30 cellular contexts compared by ENCODE assay signal in the genomic region with DNA sequence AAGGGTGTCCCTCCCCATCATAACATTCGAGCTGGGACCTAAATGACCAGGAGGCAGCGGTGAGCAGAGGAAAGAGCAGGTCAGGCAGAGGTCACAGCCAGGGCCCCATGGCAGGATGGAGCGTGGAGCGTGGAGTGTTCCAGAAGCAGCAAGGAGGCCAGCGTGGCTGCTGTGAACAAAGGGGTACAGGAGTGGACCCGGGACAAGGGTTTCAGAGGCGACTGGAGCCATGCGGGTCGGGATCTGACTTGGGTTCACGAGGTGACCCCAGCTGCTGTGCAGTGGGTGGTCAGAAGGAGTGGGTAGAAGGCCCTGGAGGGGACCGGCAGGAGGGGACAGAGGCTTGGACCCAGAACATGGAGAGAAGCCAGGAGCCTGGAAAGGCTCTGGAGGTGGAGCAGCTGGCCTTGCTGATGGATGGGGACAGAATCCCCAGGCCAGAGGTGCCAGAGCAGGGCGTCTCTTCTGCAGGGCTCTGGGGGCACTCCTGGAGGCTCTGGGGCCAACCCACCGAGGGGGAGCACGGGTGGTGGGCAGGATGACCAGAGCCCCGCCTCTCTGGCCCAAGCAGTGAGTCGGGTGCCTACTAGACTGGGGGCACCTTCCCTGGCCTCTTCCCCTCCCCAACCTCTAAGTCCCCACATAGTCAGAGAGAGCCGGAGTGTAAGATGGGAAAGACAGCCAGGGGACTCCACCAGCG. TPM values are rescaled to one million over a fixed set of nuclear protein-coding genes. Genes with fewer than 3 reads are reported as not detected.
A peak's percentile ranks its signal among the peaks of the same experiment; 100 is the strongest.
DNase-seq lines count a peak whose midpoint lies in the region; ATAC-seq, FAIRE-seq and TF ChIP-seq lines count a peak whose summit lies in the region.
"Had no signal": no experiment of that assay in that cellular context is flagged by ENCODE, and none has a peak within 500 bp of the region (broad histone marks: within the 10 kb centered on the region; RNA-seq: fewer than 3 reads in every experiment).

No MANE protein-coding gene starts in this region.

- no peaks in the 10 kb centered on the region for H3K9me1 ChIP-seq in K562 (ENCODE audit: control insufficient read depth, insufficient read depth, low read length)

- in situ Hi-C loops in K562 (cut with MboI), result no loop called here

- peaks cover 7% of the 10 kb centered on the region for H3K4me1 Mint-ChIP-seq in activated naive CD8-positive, alpha-beta T cell treated with anti-CD3 and anti-CD28 coated beads, Interleukin-2, amount 10 ng/mL, durations not matched to agents 7 days and 5 days
- H3K4me1 Mint-ChIP-seq in activated naive CD8-positive, alpha-beta T cell treated with anti-CD3 and anti-CD28 coated beads for 36 hours, result peaks cover 18% of the 10 kb centered on the region
- peaks cover 6 to 25% of the 10 kb centered on the region in 2 donors for H3K4me1 Mint-ChIP-seq in natural killer cell

- peaks cover 2% of the 10 kb centered on the region for H3K36me3 Mint-ChIP-seq in activated naive CD8-positive, alpha-beta T cell treated with anti-CD3 and anti-CD28 coated beads, Interleukin-2, amount 10 ng/mL, durations not matched to agents 7 days and 5 days
- peaks cover under 1% of the 10 kb centered on the region for H3K36me3 Mint-ChIP-seq in activated naive CD8-positive, alpha-beta T cell treated with anti-CD3 and anti-CD28 coated beads for 36 hours
- no peaks in the 10 kb centered on the region for H3K36me3 Mint-ChIP-seq in natural killer cell
- H3K36me3 Mint-ChIP-seq: CD8-positive, alpha-beta T cell; stimulated activated memory B cell treated with anti-CD40 and anti-IgM and Interleukin-4, amounts not matched to agents 10 μg/mL and 1 μg/mL and 100 μg/mL, for 72 hours had no signal

- BruUV-seq in K562 (replicated peaks; lab: Mats Ljungman, UMichigan), result no TSS peak

- H3K9me3 Mint-ChIP-seq in activated naive CD8-positive, alpha-beta T cell treated with anti-CD3 and anti-CD28 coated beads, Interleukin-2, amount 10 ng/mL, durations not matched to agents 7 days and 5 days, result no peaks in the 10 kb centered on the region
- no peaks in the 10 kb centered on the region for H3K9me3 Mint-ChIP-seq in activated naive CD8-positive, alpha-beta T cell treated with anti-CD3 and anti-CD28 coated beads for 36 hours
- H3K9me3 Mint-ChIP-seq in natural killer cell, result no peaks in the 10 kb centered on the region
- H3K9me3 Mint-ChIP-seq: activated CD4-positive, alpha-beta T cell treated with anti-CD3 and anti-CD28 coated beads, Interleukin-2, amount 10 ng/mL, durations not matched to agents 24 days and 14 days; CD8-positive, alpha-beta T cell; H9; stimulated activated memory B cell treated with anti-CD40 and anti-IgM and Interleukin-4, amounts not matched to agents 10 μg/mL and 1 μg/mL and 100 μg/mL, for 72 hours had no signal

- H2AFZ ChIP-seq in K562 (ENCODE audit: low read depth, low read length) (no peak overlapping the region), smooth muscle cell (ENCODE audit: low read depth) (no peak overlapping the region)

- TF ChIP-seq CTCF in K562 (IDR thresholded peaks at IDR 0.05 in 2 of 3, conservative IDR thresholded peaks at IDR 0.05 in 1 of 3; ENCODE audit: insufficient read depth in 2 of 3, low read depth in 1 of 3, low read length in 3 of 3) (no peak), natural killer cell (IDR thresholded peaks at IDR 0.05) (no peak), smooth muscle cell (IDR thresholded peaks at IDR 0.05; ENCODE audit: borderline replicate concordance, insufficient read depth, poor library complexity, severe bottlenecking) (no peak)

- peaks cover 27% of the 10 kb centered on the region; the same call in 1 of the 2 replicates for H4K20me1 ChIP-seq in K562 (replicated peaks; ENCODE audit: control insufficient read depth, insufficient read depth, low read length)
- H4K20me1 ChIP-seq in smooth muscle cell (ENCODE audit: low read depth), result peaks cover 41% of the 10 kb centered on the region

- peak overlapping the region in 1 of 2 experiments; percentile 75; a peak in 2 of 4 replicates for H3K9ac ChIP-seq in K562 (ENCODE audit: insufficient read depth in 1 of 2, low read depth in 2 of 2, low read length in 2 of 2)
- no peak overlapping the region for H3K9ac ChIP-seq in smooth muscle cell (ENCODE audit: low read depth)

- H3K27ac ChIP-seq in K562 (ENCODE audit: extremely low read depth, low read depth, low read length), result no peak overlapping the region
- no peak overlapping the region for H3K27ac ChIP-seq in smooth muscle cell (ENCODE audit: low read depth)
- H3K27ac ChIP-seq: left ventricle myocardium inferior, pancreas, WERI-Rb-1 had no signal

- TF ChIP-seq EP300 in K562 (IDR thresholded peaks at IDR 0.05; ENCODE audit: low read length), result no peak

- intact Hi-C loops in K562 (cut with micrococcal nuclease), result no loop called here
- intact Hi-C loops in natural killer cell (cut with micrococcal nuclease), result no loop called here

- no peak for ATAC-seq in activated naive CD8-positive, alpha-beta T cell treated with anti-CD3 and anti-CD28 coated beads, Interleukin-2, amount 10 ng/mL, durations not matched to agents 7 days and 5 days (ENCODE audit: low read depth)
- ATAC-seq in K562 (peak; percentile 19; the same call in 1 of the 3 replicates), natural killer cell (no peak), HG03565 (IDR thresholded peaks at IDR 0.05; ENCODE audit: unreplicated experiment) (no peak)
- ATAC-seq: CD8-positive, alpha-beta T cell; GM12878; pancreas; stimulated activated memory B cell treated with anti-CD40 and anti-IgM and Interleukin-4, amounts not matched to agents 10 μg/mL and 1 μg/mL and 100 μg/mL, for 72 hours had no signal

- H3K9me3 ChIP-seq in K562 (replicated peaks; ENCODE audit: control insufficient read depth, insufficient read depth, low read depth, low read length), result no peaks in the 10 kb centered on the region
- no peaks in the 10 kb centered on the region for H3K9me3 ChIP-seq in smooth muscle cell (replicated peaks; ENCODE audit: low read depth)
- H3K9me3 ChIP-seq: left ventricle myocardium inferior, pancreas had no signal

- no peak overlapping the region for H3K27ac Mint-ChIP-seq in activated naive CD8-positive, alpha-beta T cell treated with anti-CD3 and anti-CD28 coated beads, Interleukin-2, amount 10 ng/mL, durations not matched to agents 7 days and 5 days
- H3K27ac Mint-ChIP-seq in activated naive CD8-positive, alpha-beta T cell treated with anti-CD3 and anti-CD28 coated beads for 36 hours, result no peak overlapping the region
- H3K27ac Mint-ChIP-seq in natural killer cell, result no peak overlapping the region
- H3K27ac Mint-ChIP-seq: activated CD4-positive, alpha-beta T cell treated with anti-CD3 and anti-CD28 coated beads, Interleukin-2, amount 10 ng/mL, durations not matched to agents 24 days and 14 days; CD8-positive, alpha-beta T cell; H9; stimulated activated memory B cell treated with anti-CD40 and anti-IgM and Interleukin-4, amounts not matched to agents 10 μg/mL and 1 μg/mL and 100 μg/mL, for 72 hours had no signal

- H3K4me3 ChIP-seq in K562, result no peak overlapping the region
- no peak overlapping the region for H3K4me3 ChIP-seq in smooth muscle cell
- H3K4me3 ChIP-seq: GM12878, pancreas had no signal

- H3K4me3 Mint-ChIP-seq in activated naive CD8-positive, alpha-beta T cell treated with anti-CD3 and anti-CD28 coated beads, Interleukin-2, amount 10 ng/mL, durations not matched to agents 7 days and 5 days, result peak overlapping the region; percentile 44
- no peak overlapping the region for H3K4me3 Mint-ChIP-seq in activated naive CD8-positive, alpha-beta T cell treated with anti-CD3 and anti-CD28 coated beads for 36 hours
- peak overlapping the region; percentile 32 for H3K4me3 Mint-ChIP-seq in natural killer cell
- H3K4me3 Mint-ChIP-seq: activated CD4-positive, alpha-beta T cell treated with anti-CD3 and anti-CD28 coated beads, Interleukin-2, amount 10 ng/mL, durations not matched to agents 24 days and 14 days; stimulated activated memory B cell treated with anti-CD40 and anti-IgM and Interleukin-4, amounts not matched to agents 10 μg/mL and 1 μg/mL and 100 μg/mL, for 72 hours had no signal

- POLR2A ChIA-PET in activated naive CD8-positive, alpha-beta T cell treated with anti-CD3 and anti-CD28 coated beads, Interleukin-2, amount 10 ng/mL, durations not matched to agents 7 days and 5 days (lab: Charles Lee), result no interaction called here
- POLR2A ChIA-PET in K562 (lab: Yijun Ruan, JAX), result interaction anchor here (0.6 to 1.9 kb wide), 4 partner anchors 10 to 434 kb away, joined by 3 to 7 read pairs (median 4); no protein-coding TSS in a partner anchor

- no peak for DNase-seq in activated naive CD8-positive, alpha-beta T cell treated with anti-CD3 and anti-CD28 coated beads, Interleukin-2, amount 10 ng/mL, durations not matched to agents 7 days and 5 days
- DNase-seq in activated naive CD8-positive, alpha-beta T cell treated with anti-CD3 and anti-CD28 coated beads for 36 hours, result no peak
- DNase-seq in K562 (ENCODE audit: extremely low read depth in 1 of 4, low spot score in 3 of 4), result no peak
- DNase-seq in natural killer cell, result no peak
- DNase-seq in NCI-H226, result no peak
- DNase-seq in DMS153 treated with DMSO at 0.1 percent for 48 hours (lab: John Stamatoyannopoulos, UW; ENCODE audit: unreplicated experiment), result no peak
- no peak for DNase-seq in smooth muscle cell (lab: John Stamatoyannopoulos, UW; ENCODE audit: unreplicated experiment)
- DNase-seq: activated CD4-positive, alpha-beta T cell treated with anti-CD3 and anti-CD28 coated beads, Interleukin-2, amount 10 ng/mL, durations not matched to agents 24 days and 14 days; activated effector memory CD4-positive, alpha-beta T cell treated with Interleukin-2 at 50 U/mL for 16 hours; activated T-cell treated with anti-CD3 and anti-CD28 coated beads, Interleukin-2, amount 50 U/mL, for 1 hour; CD8-positive, alpha-beta T cell; central memory CD4-positive, alpha-beta T cell; cortex of kidney; H9; left ventricle myocardium inferior; MM.1S; NCI-H2029 treated with DMSO at 0.1 percent for 48 hours; NCI-H2227 treated with DMSO at 0.1 percent for 48 hours; NCI-H748 treated with DMSO at 0.1 percent for 48 hours; pancreas; SIG-M5; SW 1271; T-helper 9 cell; trophoblast cell; WERI-Rb-1 had no signal

- H3K79me2 ChIP-seq in K562 (ENCODE audit: control insufficient read depth, insufficient read depth, low read length), result no peaks in the 10 kb centered on the region
- H3K79me2 ChIP-seq in smooth muscle cell (ENCODE audit: low read depth), result no peaks in the 10 kb centered on the region

- TF ChIP-seq POLR2A in K562 (conservative IDR thresholded peaks at IDR 0.05), result no peak

- WGBS in K562 (ENCODE audit: insufficient coverage, low coverage, missing lambda C conversion rate), result 17% methylated on average over 18 of the region's 18 CpGs
- 88% methylated on average over 18 of the region's 18 CpGs for WGBS in smooth muscle cell (ENCODE audit: low lambda C conversion rate)

- no peaks in the 10 kb centered on the region for H3F3A ChIP-seq in smooth muscle cell (ENCODE audit: low read depth)

- CTCF ChIA-PET in K562 (lab: Yijun Ruan, JAX; ENCODE audit: low intra/inter-chr PET ratio), result no interaction called here

- no peak for TF ChIP-seq RAD21 in K562 (CRISPR knock-in tag; conservative IDR thresholded peaks at IDR 0.05 in 1 of 2, IDR thresholded peaks at IDR 0.05 in 1 of 2)

- no peak for FAIRE-seq in K562 (lab: Jason Lieb, UNC)
- FAIRE-seq: A204.1, GM12878, pancreas had no signal

- H3K27me3 Mint-ChIP-seq in activated naive CD8-positive, alpha-beta T cell treated with anti-CD3 and anti-CD28 coated beads, Interleukin-2, amount 10 ng/mL, durations not matched to agents 7 days and 5 days, result peaks cover 18% of the 10 kb centered on the region
- H3K27me3 Mint-ChIP-seq in activated naive CD8-positive, alpha-beta T cell treated with anti-CD3 and anti-CD28 coated beads for 36 hours, result peaks cover 43% of the 10 kb centered on the region
- peaks cover 28 to 35% of the 10 kb centered on the region in 2 donors for H3K27me3 Mint-ChIP-seq in natural killer cell (ENCODE audit: low read depth in 2 of 2)

- H3K4me1 ChIP-seq in K562 (replicated peaks in 1 of 2; ENCODE audit: control insufficient read depth in 2 of 2, insufficient read depth in 2 of 2, low read length in 2 of 2) (peaks cover 0 to 20% of the 10 kb centered on the region in 2 experiments; a peak in 1 of 5 replicates), smooth muscle cell (ENCODE audit: low read depth) (peaks cover 6% of the 10 kb centered on the region)

- peaks cover 0 to 9% of the 10 kb centered on the region in 2 experiments; a peak in 1 of 5 replicates for H3K27me3 ChIP-seq in K562 (ENCODE audit: control insufficient read depth in 2 of 2, insufficient read depth in 2 of 2, low read length in 2 of 2)
- peaks cover 65% of the 10 kb centered on the region for H3K27me3 ChIP-seq in smooth muscle cell (ENCODE audit: low read depth)

- H3K36me3 ChIP-seq in K562 (ENCODE audit: control insufficient read depth, insufficient read depth, low read length), result no peaks in the 10 kb centered on the region
- no peaks in the 10 kb centered on the region for H3K36me3 ChIP-seq in smooth muscle cell (ENCODE audit: low read depth)
- H3K36me3 ChIP-seq: left ventricle myocardium inferior, pancreas, WERI-Rb-1 had no signal

- H3K4me2 ChIP-seq in K562 (ENCODE audit: insufficient read depth, low read length) (no peak overlapping the region), smooth muscle cell (no peak overlapping the region)

RNA-seq across cellular contexts. Expression of a gene that starts 2.3 kb away (rescaled TPM):
- total RNA-seq in activated naive CD8-positive, alpha-beta T cell treated with anti-CD3 and anti-CD28 coated beads, Interleukin-2, amount 10 ng/mL, durations not matched to agents 7 days and 5 days, result under 1 TPM; 0.23 to 0.61 TPM
- under 1 TPM; 0.44 to 0.56 TPM for total RNA-seq in activated naive CD8-positive, alpha-beta T cell treated with anti-CD3 and anti-CD28 coated beads for 36 hours
- total RNA-seq in K562 (2011; cell fraction: chromatin; rRNA removed; ENCODE audit: low replicate concordance), result 0.56 and 1.7 TPM in 2 replicates
- total RNA-seq in K562 (2011; cell fraction: nucleolus; rRNA removed), result 0.53 and 0.67 TPM in 2 replicates
- 0.23 and 0.37 TPM in 2 replicates for total RNA-seq in K562 (2011; cell fraction: nucleoplasm; rRNA removed)
- total RNA-seq in K562 (2014; rRNA removed), result 0.18 and 0.49 TPM in 2 replicates
- 0.04 and 0.06 TPM in 2 replicates for total RNA-seq in K562 (2014; rRNA removed; fragmentation: Illumina TruSeq; extraction: Trizol)
- 0.04 and 0.07 TPM in 2 replicates for total RNA-seq in K562 (2015; rRNA removed; fragmentation: Illumina TruSeq; extraction: Trizol)
- total RNA-seq in K562 (2021), result 0.09 and 0.16 TPM in 2 replicates
- 0.11 and 0.16 TPM in 2 replicates for polyA plus RNA-seq in K562 (2011; rRNA removed)
- polyA plus RNA-seq in K562 (2011; cell fraction: cytosol; rRNA removed), result 0.07 and 0.16 TPM in 2 replicates
- 0.75 and 1.2 TPM in 2 replicates for polyA plus RNA-seq in K562 (2011; cell fraction: nucleus; rRNA removed)
- polyA plus RNA-seq in K562 (2012), result 0.09 and 0.18 TPM in 2 replicates
- 0.03 and 0.39 TPM in 2 replicates for polyA plus RNA-seq in K562 (2014; fragmentation: Illumina TruSeq; extraction: Trizol)
- polyA plus RNA-seq in K562 (2014; fragmentation: Nextera tagmentation; extraction: Ambion mirVana), result not detected
- polyA plus RNA-seq in K562 (2014; rRNA removed), result 0.51 and 0.52 TPM in 2 replicates
- 0.11 and 0.15 TPM in 2 replicates for polyA minus RNA-seq in K562 (2011; rRNA and poly(A)+ RNA removed)
- polyA minus RNA-seq in K562 (2011; cell fraction: cytosol; rRNA and poly(A)+ RNA removed), result not detected in 2 replicates
- 0.67 TPM in 2 replicates for polyA minus RNA-seq in K562 (2011; cell fraction: nucleus; rRNA and poly(A)+ RNA removed)
- total RNA-seq in natural killer cell, result 1 to 10 TPM in 1 of 3 donors, under 1 TPM in 2; 0.34 to 1.2 (median 0.73) TPM
- total RNA-seq in smooth muscle cell, result 0.40 TPM in 2 replicates
- not detected in 2 replicates for polyA plus RNA-seq in smooth muscle cell
- total RNA-seq: skeletal muscle tissue had no signal

RNA-seq across cellular contexts. Expression of a gene that starts 21.6 kb away (rescaled TPM):
- total RNA-seq in activated naive CD8-positive, alpha-beta T cell treated with anti-CD3 and anti-CD28 coated beads, Interleukin-2, amount 10 ng/mL, durations not matched to agents 7 days and 5 days, result 100 to 1,000 TPM; 309 to 343 TPM
- 100 to 1,000 TPM; 481 to 486 TPM for total RNA-seq in activated naive CD8-positive, alpha-beta T cell treated with anti-CD3 and anti-CD28 coated beads for 36 hours
- total RNA-seq in K562 (2011; cell fraction: chromatin; rRNA removed; ENCODE audit: low replicate concordance), result 123 and 176 TPM in 2 replicates
- 90.0 and 92.7 TPM in 2 replicates for total RNA-seq in K562 (2011; cell fraction: nucleolus; rRNA removed)
- total RNA-seq in K562 (2011; cell fraction: nucleoplasm; rRNA removed), result 151 and 187 TPM in 2 replicates
- total RNA-seq in K562 (2014; rRNA removed) (344 and 467 TPM in 2 replicates), K562 (2014; rRNA removed; fragmentation: Illumina TruSeq; extraction: Trizol) (1,165 and 1,306 TPM in 2 replicates), K562 (2015; rRNA removed; fragmentation: Illumina TruSeq; extraction: Trizol) (548 and 579 TPM in 2 replicates), K562 (2021) (578 and 629 TPM in 2 replicates), natural killer cell (100 to 1,000 TPM; 210 to 239 (median 228) TPM), smooth muscle cell (108 and 126 TPM in 2 replicates)
- polyA plus RNA-seq in K562 (2011; rRNA removed) (446 and 607 TPM in 2 replicates), K562 (2014; fragmentation: Illumina TruSeq; extraction: Trizol) (658 and 673 TPM in 2 replicates), K562 (2014; fragmentation: Nextera tagmentation; extraction: Ambion mirVana) (100 to 1,000 TPM; 581 to 618 TPM), K562 (2014; rRNA removed) (542 and 593 TPM in 2 replicates), smooth muscle cell (108 and 117 TPM in 2 replicates)
- polyA plus RNA-seq in K562 (2011; cell fraction: cytosol; rRNA removed), result 48.5 and 166 TPM in 2 replicates
- polyA plus RNA-seq in K562 (2011; cell fraction: nucleus; rRNA removed), result 62.0 and 114 TPM in 2 replicates
- 1,489 and 2,642 TPM in 2 replicates for polyA plus RNA-seq in K562 (2012)
- polyA minus RNA-seq in K562 (2011; rRNA and poly(A)+ RNA removed), result 169 and 228 TPM in 2 replicates
- polyA minus RNA-seq in K562 (2011; cell fraction: cytosol; rRNA and poly(A)+ RNA removed), result 72.4 and 86.6 TPM in 2 replicates
- 44.0 and 81.2 TPM in 2 replicates for polyA minus RNA-seq in K562 (2011; cell fraction: nucleus; rRNA and poly(A)+ RNA removed)

RNA-seq across cellular contexts. Expression of a gene that starts 28.1 kb away (rescaled TPM):
- total RNA-seq in activated naive CD8-positive, alpha-beta T cell treated with anti-CD3 and anti-CD28 coated beads, Interleukin-2, amount 10 ng/mL, durations not matched to agents 7 days and 5 days, result 1 to 10 TPM; 3.8 to 4.0 TPM
- total RNA-seq in activated naive CD8-positive, alpha-beta T cell treated with anti-CD3 and anti-CD28 coated beads for 36 hours, result 1 to 10 TPM; 5.0 to 6.2 TPM
- total RNA-seq in K562 (2011; cell fraction: chromatin; rRNA removed; ENCODE audit: low replicate concordance), result 82.0 and 222 TPM in 2 replicates
- 147 and 149 TPM in 2 replicates for total RNA-seq in K562 (2011; cell fraction: nucleolus; rRNA removed)
- 90.3 and 94.3 TPM in 2 replicates for total RNA-seq in K562 (2011; cell fraction: nucleoplasm; rRNA removed)
- total RNA-seq in K562 (2014; rRNA removed) (16.8 and 17.8 TPM in 2 replicates), K562 (2014; rRNA removed; fragmentation: Illumina TruSeq; extraction: Trizol) (5.3 and 7.0 TPM in 2 replicates), K562 (2015; rRNA removed; fragmentation: Illumina TruSeq; extraction: Trizol) (10.9 and 12.9 TPM in 2 replicates), K562 (2021) (21.7 and 26.6 TPM in 2 replicates), natural killer cell (1 to 10 TPM; 2.1 to 5.5 (median 2.3) TPM), smooth muscle cell (1.8 and 4.8 TPM in 2 replicates)
- polyA plus RNA-seq in K562 (2011; rRNA removed) (10.8 and 17.6 TPM in 2 replicates), K562 (2014; fragmentation: Illumina TruSeq; extraction: Trizol) (13.4 and 14.7 TPM in 2 replicates), K562 (2014; fragmentation: Nextera tagmentation; extraction: Ambion mirVana) (1 to 10 TPM; 2.7 to 4.3 TPM), K562 (2014; rRNA removed) (30.6 and 37.1 TPM in 2 replicates), smooth muscle cell (2.0 and 4.0 TPM in 2 replicates)
- 7.7 and 14.1 TPM in 2 replicates for polyA plus RNA-seq in K562 (2011; cell fraction: cytosol; rRNA removed)
- 96.4 and 160 TPM in 2 replicates for polyA plus RNA-seq in K562 (2011; cell fraction: nucleus; rRNA removed)
- polyA plus RNA-seq in K562 (2012), result 12.5 and 17.6 TPM in 2 replicates
- polyA minus RNA-seq in K562 (2011; rRNA and poly(A)+ RNA removed), result 4.7 and 5.8 TPM in 2 replicates
- polyA minus RNA-seq in K562 (2011; cell fraction: cytosol; rRNA and poly(A)+ RNA removed), result 9.4 and 12.2 TPM in 2 replicates
- polyA minus RNA-seq in K562 (2011; cell fraction: nucleus; rRNA and poly(A)+ RNA removed), result 44.0 and 47.4 TPM in 2 replicates

RNA-seq across cellular contexts. Expression of a gene that starts 57.9 kb away (rescaled TPM):
- total RNA-seq in activated naive CD8-positive, alpha-beta T cell treated with anti-CD3 and anti-CD28 coated beads, Interleukin-2, amount 10 ng/mL, durations not matched to agents 7 days and 5 days, result 10 to 100 TPM; 40.3 to 40.4 TPM
- 10 to 100 TPM; 57.4 to 58.1 TPM for total RNA-seq in activated naive CD8-positive, alpha-beta T cell treated with anti-CD3 and anti-CD28 coated beads for 36 hours
- 34.2 and 46.4 TPM in 2 replicates for total RNA-seq in K562 (2011; cell fraction: chromatin; rRNA removed; ENCODE audit: low replicate concordance)
- 48.3 and 55.9 TPM in 2 replicates for total RNA-seq in K562 (2011; cell fraction: nucleolus; rRNA removed)
- 56.2 and 77.6 TPM in 2 replicates for total RNA-seq in K562 (2011; cell fraction: nucleoplasm; rRNA removed)
- 58.3 and 62.9 TPM in 2 replicates for total RNA-seq in K562 (2014; rRNA removed)
- 56.6 and 58.2 TPM in 2 replicates for total RNA-seq in K562 (2014; rRNA removed; fragmentation: Illumina TruSeq; extraction: Trizol)
- total RNA-seq in K562 (2015; rRNA removed; fragmentation: Illumina TruSeq; extraction: Trizol), result 63.3 and 67.4 TPM in 2 replicates
- total RNA-seq in K562 (2021), result 63.7 and 74.3 TPM in 2 replicates
- 36.2 and 49.5 TPM in 2 replicates for polyA plus RNA-seq in K562 (2011; rRNA removed)
- polyA plus RNA-seq in K562 (2011; cell fraction: cytosol; rRNA removed), result 46.0 and 48.8 TPM in 2 replicates
- 20.4 and 21.7 TPM in 2 replicates for polyA plus RNA-seq in K562 (2011; cell fraction: nucleus; rRNA removed)
- polyA plus RNA-seq in K562 (2012), result 43.1 and 44.0 TPM in 2 replicates
- 48.5 and 57.1 TPM in 2 replicates for polyA plus RNA-seq in K562 (2014; fragmentation: Illumina TruSeq; extraction: Trizol)
- 1 to 10 TPM; 4.3 to 6.3 TPM for polyA plus RNA-seq in K562 (2014; fragmentation: Nextera tagmentation; extraction: Ambion mirVana)
- polyA plus RNA-seq in K562 (2014; rRNA removed), result 41.5 and 50.0 TPM in 2 replicates
- polyA minus RNA-seq in K562 (2011; rRNA and poly(A)+ RNA removed), result 59.8 and 70.6 TPM in 2 replicates
- 38.5 and 45.1 TPM in 2 replicates for polyA minus RNA-seq in K562 (2011; cell fraction: cytosol; rRNA and poly(A)+ RNA removed)
- 12.3 and 16.6 TPM in 2 replicates for polyA minus RNA-seq in K562 (2011; cell fraction: nucleus; rRNA and poly(A)+ RNA removed)
- 10 to 100 TPM in 2 of 3 donors, 1 to 10 TPM in 1; 8.6 to 16.9 (median 15.6) TPM for total RNA-seq in natural killer cell
- total RNA-seq in smooth muscle cell, result 55.1 and 66.8 TPM in 2 replicates
- 34.7 and 36.6 TPM in 2 replicates for polyA plus RNA-seq in smooth muscle cell
